ENCODE assay signal across 11 cellular contexts in the genomic region with DNA sequence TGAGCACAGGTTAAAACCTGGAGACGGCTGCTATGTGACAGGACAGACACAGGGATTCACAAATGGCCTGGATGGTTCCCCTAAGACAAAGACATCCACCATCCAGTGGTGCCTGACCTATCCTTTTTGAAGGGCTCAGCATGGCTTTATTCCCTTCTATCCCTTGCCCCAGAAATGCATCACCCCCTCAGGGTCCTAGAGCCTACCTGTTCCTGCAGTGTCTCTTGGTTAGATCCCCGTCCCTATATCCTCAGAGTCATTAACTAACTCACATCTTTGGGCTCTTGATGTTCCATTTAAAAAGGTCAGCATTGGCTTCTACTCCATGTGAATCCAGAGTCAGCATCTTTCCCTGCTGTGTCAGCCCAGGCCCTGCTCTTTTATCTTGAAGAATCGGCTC. TPM values are rescaled to one million over a fixed set of nuclear protein-coding genes. Genes with fewer than 3 reads are reported as not detected.
DNase-seq lines count a peak whose midpoint lies in the region; ATAC-seq and TF ChIP-seq lines count a peak whose summit lies in the region.
"Had no signal": no experiment of that assay in that cellular context is flagged by ENCODE, and none has a peak within 500 bp of the region (broad histone marks: within the 10 kb centered on the region; RNA-seq: fewer than 3 reads in every experiment).

No MANE protein-coding gene starts in this region.

- peak; percentile 94 for ATAC-seq in GM23338
- ATAC-seq in PC-3: no peak
- no peak for ATAC-seq in psoas muscle

- H2AFZ ChIP-seq in GM23338: no peak overlapping the region
- H2AFZ ChIP-seq in PC-3 (ENCODE audit: low read length): no peak overlapping the region

- no peak overlapping the region for H3K9ac ChIP-seq in PC-3 (ENCODE audit: low read length)

- H3K27me3 ChIP-seq in GM23338 (ENCODE audit: insufficient read depth): no peaks in the 10 kb centered on the region
- H3K27me3 ChIP-seq in PC-3 (ENCODE audit: low read length): no peaks in the 10 kb centered on the region
- H3K27me3 ChIP-seq in psoas muscle (ENCODE audit: insufficient read depth in 3 of 3, low read length in 2 of 3): no peaks in the 10 kb centered on the region
- H3K27me3 ChIP-seq: pancreas had no signal

- intact Hi-C loops in PC-3 (cut with micrococcal nuclease) (no loop called here), psoas muscle (cut with DNase I) (loop anchor here (5.0 kb wide), 1 partner anchor 39 kb away; no protein-coding TSS in a partner anchor)

- CTCF ChIA-PET in PC-3 (lab: Charles Lee): no interaction called here

- peaks cover 32% of the 10 kb centered on the region for H3K4me1 Mint-ChIP-seq in GM23338
- H3K4me1 Mint-ChIP-seq: CD4-positive, CD25-positive, alpha-beta regulatory T cell had no signal

- H3K9me3 ChIP-seq in PC-3 (ENCODE audit: low read length): no peaks in the 10 kb centered on the region
- H3K9me3 ChIP-seq in psoas muscle: no peaks in the 10 kb centered on the region
- H3K9me3 ChIP-seq: pancreas had no signal

- POLR2A ChIA-PET in PC-3 (lab: Charles Lee; ENCODE audit: unreplicated experiment): interaction anchor here (1.1 to 1.2 kb wide), 2 partner anchors 22 to 70 kb away, joined by 3 to 15 read pairs; a partner anchor contains a TSS

- peak; percentile 80 for DNase-seq in GM23338 (ENCODE audit: low spot score)
- no peak for DNase-seq in PC-3
- DNase-seq in epithelial cell of prostate (ENCODE audit: low read depth, low spot score): no peak
- DNase-seq in psoas muscle: no peak
- DNase-seq in GF-D8 (lab: John Stamatoyannopoulos, UW): no peak
- no peak for DNase-seq in mucosa of gallbladder (ENCODE audit: low spot score)
- no peak for DNase-seq in NCI-H146 (lab: John Stamatoyannopoulos, UW)
- DNase-seq: CD4-positive, CD25-positive, alpha-beta regulatory T cell; NCI-H187; NCI-H446 treated with DMSO at 0.1 percent for 48 hours; pancreas had no signal

- H3K36me3 ChIP-seq in GM23338 (ENCODE audit: insufficient read depth) (no peaks in the 10 kb centered on the region), PC-3 (ENCODE audit: low read depth, low read length) (no peaks in the 10 kb centered on the region), psoas muscle (ENCODE audit: insufficient read depth in 1 of 2, low read depth in 1 of 2) (no peaks in the 10 kb centered on the region)
- H3K36me3 ChIP-seq: pancreas had no signal

- WGBS in psoas muscle, 3 donors: 75 to 83% (median 82%) methylated on average over 3 of the region's 3 CpGs

- TF ChIP-seq CTCF in GM23338 (conservative IDR thresholded peaks at IDR 0.05; ENCODE audit: low read depth in 2 of 2): no peak
- TF ChIP-seq CTCF in PC-3 (conservative IDR thresholded peaks at IDR 0.05; ENCODE audit: low read depth, low read length): no peak
- no peak for TF ChIP-seq CTCF in psoas muscle (IDR thresholded peaks at IDR 0.05)

- H3K4me3 Mint-ChIP-seq in GM23338: no peak overlapping the region
- H3K4me3 Mint-ChIP-seq: CD4-positive, CD25-positive, alpha-beta regulatory T cell had no signal

- H3K9me3 Mint-ChIP-seq in GM23338: no peaks in the 10 kb centered on the region
- H3K9me3 Mint-ChIP-seq: CD4-positive, CD25-positive, alpha-beta regulatory T cell had no signal

- no peaks in the 10 kb centered on the region for H3K27me3 Mint-ChIP-seq in GM23338 (ENCODE audit: insufficient read depth, low read depth, poor library complexity)

- H3F3A ChIP-seq in GM23338 (replicated peaks; ENCODE audit: low read depth) (no peaks in the 10 kb centered on the region), PC-3 (ENCODE audit: low read length, unreplicated experiment) (peaks cover 8% of the 10 kb centered on the region)

- H3K9me2 ChIP-seq in GM23338 (ENCODE audit: insufficient read depth) (no peaks in the 10 kb centered on the region), PC-3 (replicated peaks; ENCODE audit: low read length) (no peaks in the 10 kb centered on the region)

- no peaks in the 10 kb centered on the region for H4K20me1 ChIP-seq in GM23338 (replicated peaks; ENCODE audit: insufficient read depth)
- no peaks in the 10 kb centered on the region for H4K20me1 ChIP-seq in PC-3 (ENCODE audit: low read length)

- H3K27ac Mint-ChIP-seq in GM23338: no peak overlapping the region

- no peaks in the 10 kb centered on the region for H3K79me2 ChIP-seq in GM23338 (replicated peaks; ENCODE audit: insufficient read depth)
- no peaks in the 10 kb centered on the region for H3K79me2 ChIP-seq in PC-3 (ENCODE audit: low read length)

- 0 out of 2 replicates have a peak overlapping the region, but pooled peaks have one; percentile 1 for H3K4me2 ChIP-seq in GM23338
- peak overlapping the region; percentile 74 for H3K4me2 ChIP-seq in PC-3 (ENCODE audit: low read length)

- no peak overlapping the region for H3K27ac ChIP-seq in GM23338 (ENCODE audit: low read depth)
- peak overlapping the region; percentile 87 for H3K27ac ChIP-seq in PC-3 (ENCODE audit: low read length)
- H3K27ac ChIP-seq in epithelial cell of prostate: peak overlapping the region; percentile 97
- peak overlapping the region; percentile 77 for H3K27ac ChIP-seq in psoas muscle
- H3K27ac ChIP-seq: pancreas had no signal

- TSS peak; percentile 46 for BruUV-seq in PC-3 (replicated peaks; lab: Mats Ljungman, UMichigan)

- H3K4me1 ChIP-seq in GM23338 (ENCODE audit: insufficient read depth): peaks cover 25% of the 10 kb centered on the region
- peaks cover 49% of the 10 kb centered on the region for H3K4me1 ChIP-seq in PC-3 (ENCODE audit: insufficient read depth, low read length)
- H3K4me1 ChIP-seq in psoas muscle: peaks cover 37% of the 10 kb centered on the region
- H3K4me1 ChIP-seq: pancreas had no signal

- H3K4me3 ChIP-seq in GM23338 (no peak overlapping the region), PC-3 (ENCODE audit: low read length) (peak overlapping the region; percentile 40; the same call in 1 of the 2 replicates), psoas muscle (no peak overlapping the region)
- H3K4me3 ChIP-seq: pancreas had no signal

- H3K36me3 Mint-ChIP-seq in GM23338 (ENCODE audit: low read depth): no peaks in the 10 kb centered on the region
- H3K36me3 Mint-ChIP-seq: CD4-positive, CD25-positive, alpha-beta regulatory T cell had no signal

TF ChIP-seq in GM23338, 12 proteins besides CTCF, POLR2A, EP300 and RAD21:
- TF ChIP-seq CREB1 (CRISPR knock-in tag; IDR thresholded peaks at IDR 0.05; ENCODE audit: low read depth): peak; percentile 19; the same call in 1 of the 2 replicates
- TF ChIP-seq, protein P1, sequence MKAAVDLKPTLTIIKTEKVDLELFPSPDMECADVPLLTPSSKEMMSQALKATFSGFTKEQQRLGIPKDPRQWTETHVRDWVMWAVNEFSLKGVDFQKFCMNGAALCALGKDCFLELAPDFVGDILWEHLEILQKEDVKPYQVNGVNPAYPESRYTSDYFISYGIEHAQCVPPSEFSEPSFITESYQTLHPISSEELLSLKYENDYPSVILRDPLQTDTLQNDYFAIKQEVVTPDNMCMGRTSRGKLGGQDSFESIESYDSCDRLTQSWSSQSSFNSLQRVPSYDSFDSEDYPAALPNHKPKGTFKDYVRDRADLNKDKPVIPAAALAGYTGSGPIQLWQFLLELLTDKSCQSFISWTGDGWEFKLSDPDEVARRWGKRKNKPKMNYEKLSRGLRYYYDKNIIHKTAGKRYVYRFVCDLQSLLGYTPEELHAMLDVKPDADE (IDR thresholded peaks at IDR 0.05): no peak

RNA-seq across cellular contexts. Expression of a gene that starts 22.0 kb away (rescaled TPM):
- total RNA-seq in GM23338 (2014; rRNA removed; shearing (Covaris generic)): 316 and 342 TPM in 2 replicates
- polyA plus RNA-seq in GM23338 (2016; fragmentation: Nextera tagmentation; extraction: Ambion mirVana) (93.4 and 131 TPM in 2 replicates), psoas muscle (100 to 1,000 TPM in 1 of 3 donors, 10 to 100 TPM in 2; 53.0 to 105 (median 95.3) TPM)
- total RNA-seq in PC-3 (2014; rRNA removed) (184 and 292 TPM in 2 replicates), psoas muscle (100 to 1,000 TPM; 107 to 140 (median 123) TPM), mucosa of gallbladder (108 TPM)
